Comparison of ENCODE assay signal across 8 cellular contexts in genomic region chr18:267380-267687, GRCh38. TPM values are rescaled to one million over a fixed set of nuclear protein-coding genes. Genes with fewer than 3 reads are reported as not detected.
DNase-seq lines count a peak whose midpoint lies in the region; ATAC-seq and TF ChIP-seq lines count a peak whose summit lies in the region.

No MANE protein-coding gene starts in this region.

- peaks cover 16 to 26% of the 10 kb centered on the region in 2 donors for H3K4me1 ChIP-seq in gastrocnemius medialis

- TF ChIP-seq CTCF in foreskin fibroblast (IDR thresholded peaks at IDR 0.05; ENCODE audit: low read depth, low read length) (no peak), gastrocnemius medialis (IDR thresholded peaks at IDR 0.05 in 4 of 5, conservative IDR thresholded peaks at IDR 0.05 in 1 of 5) (no peak)

- intact Hi-C loops in gastrocnemius medialis (cut with DNase I; ENCODE audit: low total_unique reads), result loop anchor here (5.0 kb wide), 1 partner anchor 545 kb away; the partner anchor contains the start of gene YES1

- no peak for TF ChIP-seq POLR2A in gastrocnemius medialis (IDR thresholded peaks at IDR 0.05)

- ATAC-seq in HG02938 (IDR thresholded peaks at IDR 0.05; ENCODE audit: unreplicated experiment), result peak; percentile 23
- peak; percentile 17 to 20 for ATAC-seq in gastrocnemius medialis
- ATAC-seq in GM19467 (IDR thresholded peaks at IDR 0.05; ENCODE audit: unreplicated experiment), result no peak

- peak overlapping the region; percentile 92 to 97 for H3K4me3 ChIP-seq in foreskin fibroblast (ENCODE audit: low read depth in 1 of 2, low read length in 2 of 2)
- H3K4me3 ChIP-seq in gastrocnemius medialis, result peak overlapping the region; percentile 86 to 98 (median 96)

- H3K27me3 ChIP-seq in gastrocnemius medialis, result no peaks in the 10 kb centered on the region

- peaks cover 0 to 25% of the 10 kb centered on the region in 2 donors for H3K36me3 ChIP-seq in gastrocnemius medialis

- in situ Hi-C loops in gastrocnemius medialis (cut with MboI; ENCODE audit: low sequenced_read_pairs in 4 of 4), result no loop called here

- peak; percentile 50 for DNase-seq in NCI-H1436 (lab: John Stamatoyannopoulos, UW)
- DNase-seq in NCI-H1436 treated with DMSO at 0.1 percent for 48 hours (lab: John Stamatoyannopoulos, UW), result no peak
- DNase-seq in SKM-1 treated with dmso at 0.1 percent for 144 hours (lab: John Stamatoyannopoulos, UW; ENCODE audit: unreplicated experiment), result peak; percentile 31
- DNase-seq in foreskin fibroblast, result no peak
- no peak for DNase-seq in gastrocnemius medialis
- DNase-seq in NCI-H345 (lab: John Stamatoyannopoulos, UW), result no peak

- H3K9me3 ChIP-seq in gastrocnemius medialis, result no peaks in the 10 kb centered on the region

- peak overlapping the region; percentile 80 to 96 (median 89) for H3K27ac ChIP-seq in gastrocnemius medialis

RNA-seq across cellular contexts. Expression of gene THOC1, which starts 0.5 kb away (rescaled TPM):
- total RNA-seq in gastrocnemius medialis, result 10 to 100 TPM in 3 of 4 donors, 1 to 10 TPM in 1; 6.4 to 19.4 (median 16.9) TPM

Comparison
In these comparisons a context has a peak if more than half of its experiments do, and no peak if none do; other contexts are left out.
1. DNase-seq: peak in NCI-H1436 (single experiment) and SKM-1 treated with dmso at 0.1 percent for 144 hours (single experiment); none in NCI-H1436 treated with DMSO at 0.1 percent for 48 hours (single experiment), foreskin fibroblast (0 of 2), gastrocnemius medialis (0 of 2) and NCI-H345 (single experiment).